Comparison of ENCODE assay signal across 8 cellular contexts in genomic region chr17:38624782-38625355, GRCh38. TPM values are rescaled to one million over a fixed set of nuclear protein-coding genes. Genes with fewer than 3 reads are reported as not detected.
A peak's percentile ranks its signal among the peaks of the same experiment; 100 is the strongest.
DNase-seq lines count a peak whose midpoint lies in the region; ATAC-seq and TF ChIP-seq lines count a peak whose summit lies in the region.
"Not testable (repeated sequence)": the region's sequence is repeated elsewhere in the genome, so short reads cannot be mapped to it uniquely, and the experiment has no call there.

No MANE protein-coding gene starts in this region.

- not testable (repeated sequence) for H3K9me3 ChIP-seq in BLaER1; HEK293 (ENCODE audit: control insufficient read depth, insufficient read depth, low read depth, low read length)

- peaks cover 38% of the 10 kb centered on the region for H3K27me3 Mint-ChIP-seq in activated T-cell treated with anti-CD3 and anti-CD28 coated beads, Interleukin-2, amount 50 U/mL, for 72 hours (ENCODE audit: low read depth)
- H3K27me3 Mint-ChIP-seq in memory B cell = peaks cover 25% of the 10 kb centered on the region

- not testable (repeated sequence) for H3K27me3 ChIP-seq in BLaER1

- H3K4me3 ChIP-seq in BLaER1; HEK293 (ENCODE audit: low read depth, low read length): not testable (repeated sequence)

- not testable (repeated sequence) for H3K9ac ChIP-seq in BLaER1

- H3K4me1 Mint-ChIP-seq in activated T-cell treated with anti-CD3 and anti-CD28 coated beads, Interleukin-2, amount 50 U/mL, for 72 hours (ENCODE audit: low read depth); memory B cell: not testable (repeated sequence)

- H4K20me1 ChIP-seq in BLaER1 = not testable (repeated sequence)

- not testable (repeated sequence) for H3K27ac Mint-ChIP-seq in activated T-cell treated with anti-CD3 and anti-CD28 coated beads, Interleukin-2, amount 50 U/mL, for 72 hours
- peak overlapping the region; percentile 54 for H3K27ac Mint-ChIP-seq in memory B cell

- POLR2A ChIA-PET in HEK293 (lab: Yijun Ruan, JAX) = not testable (repeated sequence)

- H3K27ac ChIP-seq in BLaER1; HEK293 (ENCODE audit: extremely low read depth, low read depth, low read length): not testable (repeated sequence)

- DNase-seq in NK-92 treated with Interleukin-12 subunit alpha and Interleukin-12 subunit beta, amount 100 ng/mL, for 24 hours (lab: John Stamatoyannopoulos, UW) = peak; percentile 31
- DNase-seq in activated T-cell treated with anti-CD3 and anti-CD28 coated beads, Interleukin-2, amount 50 U/mL, for 72 hours = not testable (repeated sequence)
- DNase-seq in memory B cell (ENCODE audit: low spot score in 2 of 2) = peak in 1 of 2 donors; percentile 36

- peak overlapping the region; percentile 38 to 73 for H3K4me3 Mint-ChIP-seq in activated T-cell treated with anti-CD3 and anti-CD28 coated beads, Interleukin-2, amount 50 U/mL, for 72 hours
- peak overlapping the region; percentile 22 for H3K4me3 Mint-ChIP-seq in memory B cell

- peak overlapping the region; percentile 36 for H3K4me2 ChIP-seq in BLaER1

- H3K36me3 Mint-ChIP-seq in activated T-cell treated with anti-CD3 and anti-CD28 coated beads, Interleukin-2, amount 50 U/mL, for 72 hours (ENCODE audit: insufficient read depth in 2 of 2); memory B cell: not testable (repeated sequence)

- CTCF ChIA-PET in HEK293 (lab: Yijun Ruan, JAX) = interaction anchor here (0.9 to 1.5 kb wide), 2 partner anchors 17 to 67 kb away, joined by 5 read pairs; no protein-coding TSS in a partner anchor

- TF ChIP-seq CTCF in HEK293 (tag by site-specific recombination; IDR thresholded peaks at IDR 0.05) = not testable (repeated sequence)

- H3K4me1 ChIP-seq in BLaER1; HEK293 (ENCODE audit: control insufficient read depth, insufficient read depth, low read length): not testable (repeated sequence)

- ATAC-seq in GM18499 (IDR thresholded peaks at IDR 0.05; ENCODE audit: insufficient read depth, unreplicated experiment) (peak; percentile 53), GM19467 (IDR thresholded peaks at IDR 0.05; ENCODE audit: unreplicated experiment) (peak; percentile 62), HG03196 (IDR thresholded peaks at IDR 0.05; ENCODE audit: unreplicated experiment) (peak; percentile 65), memory B cell (ENCODE audit: low read depth) (peak; percentile 88)
- peak; percentile 43 to 51 for ATAC-seq in activated T-cell treated with anti-CD3 and anti-CD28 coated beads, Interleukin-2, amount 50 U/mL, for 72 hours (replicated peaks in 1 of 2)

- not testable (repeated sequence) for H3K9me3 Mint-ChIP-seq in activated T-cell treated with anti-CD3 and anti-CD28 coated beads, Interleukin-2, amount 50 U/mL, for 72 hours; memory B cell

- not testable (repeated sequence) for H3K36me3 ChIP-seq in BLaER1; HEK293 (ENCODE audit: control insufficient read depth in 2 of 2, insufficient read depth in 1 of 2, low read length in 2 of 2)

TF ChIP-seq in HEK293, 187 proteins besides CTCF, POLR2A, EP300 and RAD21:
- TF ChIP-seq ZNF121 (tag by site-specific recombination; IDR thresholded peaks at IDR 0.05) = peak; percentile 46; the same call in 1 of the 2 replicates

RNA-seq across cellular contexts. Expression of gene SRCIN1, which starts 19.1 kb away (rescaled TPM):
- 1 to 10 TPM in 1 of 2 donors, under 1 TPM in 1; 0.72 to 1.8 TPM for total RNA-seq in activated T-cell treated with anti-CD3 and anti-CD28 coated beads, Interleukin-2, amount 50 U/mL, for 72 hours

RNA-seq across cellular contexts. Expression of gene EPOP, which starts 49.9 kb away (rescaled TPM):
- 10 to 100 TPM; 30.3 to 37.4 TPM for total RNA-seq in activated T-cell treated with anti-CD3 and anti-CD28 coated beads, Interleukin-2, amount 50 U/mL, for 72 hours
